In the genomic region with DNA sequence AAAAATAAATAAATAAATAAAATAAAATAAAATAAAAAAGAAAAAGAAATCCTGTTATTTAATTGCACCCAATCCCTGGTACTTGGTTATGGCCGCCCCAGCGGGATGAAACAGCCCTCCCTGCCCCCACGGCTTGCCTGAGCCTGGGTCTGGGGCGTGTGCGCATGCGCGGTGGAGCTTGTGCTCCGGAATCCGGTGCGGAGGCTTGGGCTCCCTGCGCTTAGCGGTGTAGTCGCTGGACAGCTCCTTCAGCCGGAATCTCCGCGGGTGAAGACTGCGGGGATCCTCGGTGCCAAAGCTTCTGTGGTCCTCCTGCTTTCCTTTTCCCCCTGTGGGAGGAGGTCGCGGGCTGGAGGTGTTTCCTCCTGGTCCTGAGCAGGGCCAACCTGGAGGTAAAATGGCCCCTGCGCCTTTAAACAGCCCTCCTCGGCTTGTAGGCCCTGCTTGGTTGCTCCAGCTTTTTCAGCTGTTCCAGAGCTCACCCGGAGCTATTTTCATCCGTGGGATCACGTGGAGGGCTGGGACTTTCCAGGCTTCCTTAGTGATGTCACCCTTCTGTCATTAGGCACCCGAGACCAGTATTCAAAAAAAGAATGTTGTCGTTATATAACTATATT, we compare ENCODE assay signal across 1 cellular context.
TF ChIP-seq lines count a peak whose summit lies in the region.

A gene with protein sequence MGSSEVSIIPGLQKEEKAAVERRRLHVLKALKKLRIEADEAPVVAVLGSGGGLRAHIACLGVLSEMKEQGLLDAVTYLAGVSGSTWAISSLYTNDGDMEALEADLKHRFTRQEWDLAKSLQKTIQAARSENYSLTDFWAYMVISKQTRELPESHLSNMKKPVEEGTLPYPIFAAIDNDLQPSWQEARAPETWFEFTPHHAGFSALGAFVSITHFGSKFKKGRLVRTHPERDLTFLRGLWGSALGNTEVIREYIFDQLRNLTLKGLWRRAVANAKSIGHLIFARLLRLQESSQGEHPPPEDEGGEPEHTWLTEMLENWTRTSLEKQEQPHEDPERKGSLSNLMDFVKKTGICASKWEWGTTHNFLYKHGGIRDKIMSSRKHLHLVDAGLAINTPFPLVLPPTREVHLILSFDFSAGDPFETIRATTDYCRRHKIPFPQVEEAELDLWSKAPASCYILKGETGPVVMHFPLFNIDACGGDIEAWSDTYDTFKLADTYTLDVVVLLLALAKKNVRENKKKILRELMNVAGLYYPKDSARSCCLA (minus strand): TSS at position 468 of the 617 bp plus-strand sequence. CDS start 4,288 bp downstream, outside the sequence.

TF ChIP-seq in K562, 482 proteins besides CTCF, POLR2A, EP300 and RAD21 (continued from another document):
- TF ChIP-seq HNRNPLL (IDR thresholded peaks at IDR 0.05; ENCODE audit: low read depth, low read length, poor library complexity, severe bottlenecking) (peak; percentile 80), MTA3 (IDR thresholded peaks at IDR 0.05; ENCODE audit: borderline replicate concordance) (peak; percentile 61; the same call in 1 of the 2 replicates), SMC3 (conservative IDR thresholded peaks at IDR 0.05; ENCODE audit: insufficient read depth, low read depth, low read length) (no peak), MECOM (CRISPR knock-in tag; IDR thresholded peaks at IDR 0.05) (no peak), RB1 (IDR thresholded peaks at IDR 0.05; ENCODE audit: low read depth) (0 out of 2 replicates have a peak, but pooled peaks have one; percentile 33), ZNF431 (CRISPR knock-in tag; IDR thresholded peaks at IDR 0.05) (no peak), ZFX (CRISPR knock-in tag; IDR thresholded peaks at IDR 0.05) (peak; percentile 58), NCOA4 (IDR thresholded peaks at IDR 0.05; ENCODE audit: partially characterized antibody) (no peak), TAF9B (IDR thresholded peaks at IDR 0.05; ENCODE audit: partially characterized antibody) (no peak), NFRKB (IDR thresholded peaks at IDR 0.05; ENCODE audit: low read depth) (no peak), MEF2D (tag; conservative IDR thresholded peaks at IDR 0.05; ENCODE audit: low read depth) (peak; percentile 74)
- TF ChIP-seq, protein P1, sequence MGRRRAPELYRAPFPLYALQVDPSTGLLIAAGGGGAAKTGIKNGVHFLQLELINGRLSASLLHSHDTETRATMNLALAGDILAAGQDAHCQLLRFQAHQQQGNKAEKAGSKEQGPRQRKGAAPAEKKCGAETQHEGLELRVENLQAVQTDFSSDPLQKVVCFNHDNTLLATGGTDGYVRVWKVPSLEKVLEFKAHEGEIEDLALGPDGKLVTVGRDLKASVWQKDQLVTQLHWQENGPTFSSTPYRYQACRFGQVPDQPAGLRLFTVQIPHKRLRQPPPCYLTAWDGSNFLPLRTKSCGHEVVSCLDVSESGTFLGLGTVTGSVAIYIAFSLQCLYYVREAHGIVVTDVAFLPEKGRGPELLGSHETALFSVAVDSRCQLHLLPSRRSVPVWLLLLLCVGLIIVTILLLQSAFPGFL (CRISPR knock-in tag; IDR thresholded peaks at IDR 0.05) = no peak
- TF ChIP-seq, protein P2, sequence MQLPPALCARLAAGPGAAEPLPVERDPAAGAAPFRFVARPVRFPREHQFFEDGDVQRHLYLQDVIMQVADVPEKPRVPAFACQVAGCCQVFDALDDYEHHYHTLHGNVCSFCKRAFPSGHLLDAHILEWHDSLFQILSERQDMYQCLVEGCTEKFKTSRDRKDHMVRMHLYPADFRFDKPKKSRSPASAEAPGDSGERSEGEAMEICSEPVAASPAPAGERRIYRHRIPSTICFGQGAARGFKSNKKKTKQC (CRISPR knock-in tag; IDR thresholded peaks at IDR 0.05) = 0 out of 2 replicates have a peak, but pooled peaks have one; percentile 39
- TF ChIP-seq, protein P3, sequence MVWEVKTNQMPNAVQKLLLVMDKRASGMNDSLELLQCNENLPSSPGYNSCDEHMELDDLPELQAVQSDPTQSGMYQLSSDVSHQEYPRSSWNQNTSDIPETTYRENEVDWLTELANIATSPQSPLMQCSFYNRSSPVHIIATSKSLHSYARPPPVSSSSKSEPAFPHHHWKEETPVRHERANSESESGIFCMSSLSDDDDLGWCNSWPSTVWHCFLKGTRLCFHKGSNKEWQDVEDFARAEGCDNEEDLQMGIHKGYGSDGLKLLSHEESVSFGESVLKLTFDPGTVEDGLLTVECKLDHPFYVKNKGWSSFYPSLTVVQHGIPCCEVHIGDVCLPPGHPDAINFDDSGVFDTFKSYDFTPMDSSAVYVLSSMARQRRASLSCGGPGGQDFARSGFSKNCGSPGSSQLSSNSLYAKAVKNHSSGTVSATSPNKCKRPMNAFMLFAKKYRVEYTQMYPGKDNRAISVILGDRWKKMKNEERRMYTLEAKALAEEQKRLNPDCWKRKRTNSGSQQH (CRISPR knock-in tag; IDR thresholded peaks at IDR 0.05) = no peak
- TF ChIP-seq, protein P4, sequence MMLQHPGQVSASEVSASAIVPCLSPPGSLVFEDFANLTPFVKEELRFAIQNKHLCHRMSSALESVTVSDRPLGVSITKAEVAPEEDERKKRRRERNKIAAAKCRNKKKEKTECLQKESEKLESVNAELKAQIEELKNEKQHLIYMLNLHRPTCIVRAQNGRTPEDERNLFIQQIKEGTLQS (IDR thresholded peaks at IDR 0.05) = peak; percentile 74
- TF ChIP-seq, protein P4 (CRISPR knock-in tag; conservative IDR thresholded peaks at IDR 0.05) = no peak
- TF ChIP-seq, protein P5, sequence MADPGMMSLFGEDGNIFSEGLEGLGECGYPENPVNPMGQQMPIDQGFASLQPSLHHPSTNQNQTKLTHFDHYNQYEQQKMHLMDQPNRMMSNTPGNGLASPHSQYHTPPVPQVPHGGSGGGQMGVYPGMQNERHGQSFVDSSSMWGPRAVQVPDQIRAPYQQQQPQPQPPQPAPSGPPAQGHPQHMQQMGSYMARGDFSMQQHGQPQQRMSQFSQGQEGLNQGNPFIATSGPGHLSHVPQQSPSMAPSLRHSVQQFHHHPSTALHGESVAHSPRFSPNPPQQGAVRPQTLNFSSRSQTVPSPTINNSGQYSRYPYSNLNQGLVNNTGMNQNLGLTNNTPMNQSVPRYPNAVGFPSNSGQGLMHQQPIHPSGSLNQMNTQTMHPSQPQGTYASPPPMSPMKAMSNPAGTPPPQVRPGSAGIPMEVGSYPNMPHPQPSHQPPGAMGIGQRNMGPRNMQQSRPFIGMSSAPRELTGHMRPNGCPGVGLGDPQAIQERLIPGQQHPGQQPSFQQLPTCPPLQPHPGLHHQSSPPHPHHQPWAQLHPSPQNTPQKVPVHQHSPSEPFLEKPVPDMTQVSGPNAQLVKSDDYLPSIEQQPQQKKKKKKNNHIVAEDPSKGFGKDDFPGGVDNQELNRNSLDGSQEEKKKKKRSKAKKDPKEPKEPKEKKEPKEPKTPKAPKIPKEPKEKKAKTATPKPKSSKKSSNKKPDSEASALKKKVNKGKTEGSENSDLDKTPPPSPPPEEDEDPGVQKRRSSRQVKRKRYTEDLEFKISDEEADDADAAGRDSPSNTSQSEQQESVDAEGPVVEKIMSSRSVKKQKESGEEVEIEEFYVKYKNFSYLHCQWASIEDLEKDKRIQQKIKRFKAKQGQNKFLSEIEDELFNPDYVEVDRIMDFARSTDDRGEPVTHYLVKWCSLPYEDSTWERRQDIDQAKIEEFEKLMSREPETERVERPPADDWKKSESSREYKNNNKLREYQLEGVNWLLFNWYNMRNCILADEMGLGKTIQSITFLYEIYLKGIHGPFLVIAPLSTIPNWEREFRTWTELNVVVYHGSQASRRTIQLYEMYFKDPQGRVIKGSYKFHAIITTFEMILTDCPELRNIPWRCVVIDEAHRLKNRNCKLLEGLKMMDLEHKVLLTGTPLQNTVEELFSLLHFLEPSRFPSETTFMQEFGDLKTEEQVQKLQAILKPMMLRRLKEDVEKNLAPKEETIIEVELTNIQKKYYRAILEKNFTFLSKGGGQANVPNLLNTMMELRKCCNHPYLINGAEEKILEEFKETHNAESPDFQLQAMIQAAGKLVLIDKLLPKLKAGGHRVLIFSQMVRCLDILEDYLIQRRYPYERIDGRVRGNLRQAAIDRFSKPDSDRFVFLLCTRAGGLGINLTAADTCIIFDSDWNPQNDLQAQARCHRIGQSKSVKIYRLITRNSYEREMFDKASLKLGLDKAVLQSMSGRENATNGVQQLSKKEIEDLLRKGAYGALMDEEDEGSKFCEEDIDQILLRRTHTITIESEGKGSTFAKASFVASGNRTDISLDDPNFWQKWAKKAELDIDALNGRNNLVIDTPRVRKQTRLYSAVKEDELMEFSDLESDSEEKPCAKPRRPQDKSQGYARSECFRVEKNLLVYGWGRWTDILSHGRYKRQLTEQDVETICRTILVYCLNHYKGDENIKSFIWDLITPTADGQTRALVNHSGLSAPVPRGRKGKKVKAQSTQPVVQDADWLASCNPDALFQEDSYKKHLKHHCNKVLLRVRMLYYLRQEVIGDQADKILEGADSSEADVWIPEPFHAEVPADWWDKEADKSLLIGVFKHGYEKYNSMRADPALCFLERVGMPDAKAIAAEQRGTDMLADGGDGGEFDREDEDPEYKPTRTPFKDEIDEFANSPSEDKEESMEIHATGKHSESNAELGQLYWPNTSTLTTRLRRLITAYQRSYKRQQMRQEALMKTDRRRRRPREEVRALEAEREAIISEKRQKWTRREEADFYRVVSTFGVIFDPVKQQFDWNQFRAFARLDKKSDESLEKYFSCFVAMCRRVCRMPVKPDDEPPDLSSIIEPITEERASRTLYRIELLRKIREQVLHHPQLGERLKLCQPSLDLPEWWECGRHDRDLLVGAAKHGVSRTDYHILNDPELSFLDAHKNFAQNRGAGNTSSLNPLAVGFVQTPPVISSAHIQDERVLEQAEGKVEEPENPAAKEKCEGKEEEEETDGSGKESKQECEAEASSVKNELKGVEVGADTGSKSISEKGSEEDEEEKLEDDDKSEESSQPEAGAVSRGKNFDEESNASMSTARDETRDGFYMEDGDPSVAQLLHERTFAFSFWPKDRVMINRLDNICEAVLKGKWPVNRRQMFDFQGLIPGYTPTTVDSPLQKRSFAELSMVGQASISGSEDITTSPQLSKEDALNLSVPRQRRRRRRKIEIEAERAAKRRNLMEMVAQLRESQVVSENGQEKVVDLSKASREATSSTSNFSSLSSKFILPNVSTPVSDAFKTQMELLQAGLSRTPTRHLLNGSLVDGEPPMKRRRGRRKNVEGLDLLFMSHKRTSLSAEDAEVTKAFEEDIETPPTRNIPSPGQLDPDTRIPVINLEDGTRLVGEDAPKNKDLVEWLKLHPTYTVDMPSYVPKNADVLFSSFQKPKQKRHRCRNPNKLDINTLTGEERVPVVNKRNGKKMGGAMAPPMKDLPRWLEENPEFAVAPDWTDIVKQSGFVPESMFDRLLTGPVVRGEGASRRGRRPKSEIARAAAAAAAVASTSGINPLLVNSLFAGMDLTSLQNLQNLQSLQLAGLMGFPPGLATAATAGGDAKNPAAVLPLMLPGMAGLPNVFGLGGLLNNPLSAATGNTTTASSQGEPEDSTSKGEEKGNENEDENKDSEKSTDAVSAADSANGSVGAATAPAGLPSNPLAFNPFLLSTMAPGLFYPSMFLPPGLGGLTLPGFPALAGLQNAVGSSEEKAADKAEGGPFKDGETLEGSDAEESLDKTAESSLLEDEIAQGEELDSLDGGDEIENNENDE (IDR thresholded peaks at IDR 0.05; ENCODE audit: low read depth, low read length) = no peak
- TF ChIP-seq, protein P6, sequence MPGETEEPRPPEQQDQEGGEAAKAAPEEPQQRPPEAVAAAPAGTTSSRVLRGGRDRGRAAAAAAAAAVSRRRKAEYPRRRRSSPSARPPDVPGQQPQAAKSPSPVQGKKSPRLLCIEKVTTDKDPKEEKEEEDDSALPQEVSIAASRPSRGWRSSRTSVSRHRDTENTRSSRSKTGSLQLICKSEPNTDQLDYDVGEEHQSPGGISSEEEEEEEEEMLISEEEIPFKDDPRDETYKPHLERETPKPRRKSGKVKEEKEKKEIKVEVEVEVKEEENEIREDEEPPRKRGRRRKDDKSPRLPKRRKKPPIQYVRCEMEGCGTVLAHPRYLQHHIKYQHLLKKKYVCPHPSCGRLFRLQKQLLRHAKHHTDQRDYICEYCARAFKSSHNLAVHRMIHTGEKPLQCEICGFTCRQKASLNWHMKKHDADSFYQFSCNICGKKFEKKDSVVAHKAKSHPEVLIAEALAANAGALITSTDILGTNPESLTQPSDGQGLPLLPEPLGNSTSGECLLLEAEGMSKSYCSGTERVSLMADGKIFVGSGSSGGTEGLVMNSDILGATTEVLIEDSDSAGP (CRISPR knock-in tag; IDR thresholded peaks at IDR 0.05) = peak; percentile 86
TF ChIP-seq in K562: peak in this region for 49.
